11 cellular contexts compared by ENCODE assay signal in genomic region chr2:3465844-3466481, GRCh38. TPM values are rescaled to one million over a fixed set of nuclear protein-coding genes. Genes with fewer than 3 reads are reported as not detected.
A peak's percentile ranks its signal among the peaks of the same experiment; 100 is the strongest.
DNase-seq lines count a peak whose midpoint lies in the region; ATAC-seq, FAIRE-seq and TF ChIP-seq lines count a peak whose summit lies in the region.
"Had no signal": no experiment of that assay in that cellular context is flagged by ENCODE, and none has a peak within 500 bp of the region (broad histone marks: within the 10 kb centered on the region; RNA-seq: fewer than 3 reads in every experiment).

No MANE protein-coding gene starts in this region.

- TF ChIP-seq POLR2A in esophagus squamous epithelium (IDR thresholded peaks at IDR 0.05) = no peak

- WGBS in esophagus squamous epithelium, 2 donors = 74 to 81% methylated on average over 3 to 11 of the region's 13 CpGs

- FAIRE-seq in RCC 7860 (lab: Jason Lieb, UNC) = peak; percentile 83
- FAIRE-seq: TTC549 had no signal

- no peak for ATAC-seq in natural killer cell treated with Interleukin-12 subunit alpha and Interleukin-12 subunit beta and Interleukin-15 and Interleukin-18, amount 100 ng/mL, for 72 hours
- no peak for ATAC-seq in stimulated activated naive CD8-positive, alpha-beta T cell treated with anti-CD3 and anti-CD28 coated beads, Interleukin-15, amount 100 ng/mL, for 72 hours
- ATAC-seq: HCT116 had no signal

- no peak overlapping the region for H3K27ac ChIP-seq in esophagus squamous epithelium

- intact Hi-C loops in esophagus squamous epithelium (cut with DNase I) = no loop called here

- H3K9me3 Mint-ChIP-seq in natural killer cell treated with Interleukin-12 subunit alpha and Interleukin-12 subunit beta and Interleukin-15 and Interleukin-18, amount 100 ng/mL, for 72 hours = no peaks in the 10 kb centered on the region
- no peaks in the 10 kb centered on the region for H3K9me3 Mint-ChIP-seq in stimulated activated naive CD8-positive, alpha-beta T cell treated with anti-CD3 and anti-CD28 coated beads, Interleukin-15, amount 100 ng/mL, for 72 hours

- H3K4me1 Mint-ChIP-seq in natural killer cell treated with Interleukin-12 subunit alpha and Interleukin-12 subunit beta and Interleukin-15 and Interleukin-18, amount 100 ng/mL, for 72 hours (ENCODE audit: low read depth in 2 of 2) = peaks cover 6 to 15% of the 10 kb centered on the region in 2 donors
- peaks cover 12% of the 10 kb centered on the region for H3K4me1 Mint-ChIP-seq in stimulated activated naive CD8-positive, alpha-beta T cell treated with anti-CD3 and anti-CD28 coated beads, Interleukin-15, amount 100 ng/mL, for 72 hours

- no peaks in the 10 kb centered on the region for H3K9me3 ChIP-seq in BE2C
- no peaks in the 10 kb centered on the region for H3K9me3 ChIP-seq in esophagus squamous epithelium

- DNase-seq in BE2C (peak; percentile 1), RCC 7860 (ENCODE audit: low spot score) (peak; percentile 83), epithelial cell of esophagus (ENCODE audit: low read depth) (peak; percentile 88), non-pigmented ciliary epithelial cell (ENCODE audit: low read depth) (peak; percentile 79), esophagus squamous epithelium (lab: John Stamatoyannopoulos, UW) (no peak), NCI-H446 treated with DMSO at 0.1 percent for 48 hours (lab: John Stamatoyannopoulos, UW) (no peak)
- no peak for DNase-seq in natural killer cell treated with Interleukin-12 subunit alpha and Interleukin-12 subunit beta and Interleukin-15 and Interleukin-18, amount 100 ng/mL, for 72 hours (ENCODE audit: low spot score)
- no peak for DNase-seq in stimulated activated naive CD8-positive, alpha-beta T cell treated with anti-CD3 and anti-CD28 coated beads, Interleukin-15, amount 100 ng/mL, for 72 hours
- DNase-seq: NCI-H748 treated with DMSO at 0.1 percent for 48 hours had no signal

- H3K4me1 ChIP-seq in BE2C = no peaks in the 10 kb centered on the region
- peaks cover 0 to 5% (median 0%) of the 10 kb centered on the region in 3 donors for H3K4me1 ChIP-seq in esophagus squamous epithelium

- H3K27me3 ChIP-seq in BE2C (no peaks in the 10 kb centered on the region), esophagus squamous epithelium (no peaks in the 10 kb centered on the region)

- H3K4me3 ChIP-seq in BE2C (ENCODE audit: low read depth, low read length) (no peak overlapping the region), epithelial cell of esophagus (ENCODE audit: low read length) (no peak overlapping the region), esophagus squamous epithelium (no peak overlapping the region)

- peaks cover 14% of the 10 kb centered on the region for H3K36me3 ChIP-seq in BE2C
- H3K36me3 ChIP-seq in esophagus squamous epithelium = peaks cover 11 to 93% (median 27%) of the 10 kb centered on the region in 3 donors

- no peak overlapping the region for H3K4me3 Mint-ChIP-seq in natural killer cell treated with Interleukin-12 subunit alpha and Interleukin-12 subunit beta and Interleukin-15 and Interleukin-18, amount 100 ng/mL, for 72 hours
- H3K4me3 Mint-ChIP-seq in stimulated activated naive CD8-positive, alpha-beta T cell treated with anti-CD3 and anti-CD28 coated beads, Interleukin-15, amount 100 ng/mL, for 72 hours = no peak overlapping the region

- peaks cover 6% of the 10 kb centered on the region for H3K36me3 Mint-ChIP-seq in natural killer cell treated with Interleukin-12 subunit alpha and Interleukin-12 subunit beta and Interleukin-15 and Interleukin-18, amount 100 ng/mL, for 72 hours

- H3K27ac Mint-ChIP-seq in natural killer cell treated with Interleukin-12 subunit alpha and Interleukin-12 subunit beta and Interleukin-15 and Interleukin-18, amount 100 ng/mL, for 72 hours = no peak overlapping the region
- no peak overlapping the region for H3K27ac Mint-ChIP-seq in stimulated activated naive CD8-positive, alpha-beta T cell treated with anti-CD3 and anti-CD28 coated beads, Interleukin-15, amount 100 ng/mL, for 72 hours

- TF ChIP-seq CTCF in BE2C (IDR thresholded peaks at IDR 0.05; ENCODE audit: low read depth, low read length) (no peak), epithelial cell of esophagus (IDR thresholded peaks at IDR 0.05; ENCODE audit: insufficient read depth, low read depth, low read length, missing control alignments) (no peak), esophagus squamous epithelium (IDR thresholded peaks at IDR 0.05) (no peak)

- no peaks in the 10 kb centered on the region for H3K27me3 Mint-ChIP-seq in natural killer cell treated with Interleukin-12 subunit alpha and Interleukin-12 subunit beta and Interleukin-15 and Interleukin-18, amount 100 ng/mL, for 72 hours
- H3K27me3 Mint-ChIP-seq in stimulated activated naive CD8-positive, alpha-beta T cell treated with anti-CD3 and anti-CD28 coated beads, Interleukin-15, amount 100 ng/mL, for 72 hours = no peaks in the 10 kb centered on the region

RNA-seq across cellular contexts. Expression of gene ADI1, which starts 53.4 kb away (rescaled TPM):
- 20.7 TPM for polyA plus RNA-seq in BE2C (2012; ENCODE audit: insufficient read depth, insufficient read length, low read depth)
- 10 to 100 TPM; 23.6 to 24.7 TPM for total RNA-seq in natural killer cell treated with Interleukin-12 subunit alpha and Interleukin-12 subunit beta and Interleukin-15 and Interleukin-18, amount 100 ng/mL, for 72 hours
- total RNA-seq in esophagus squamous epithelium = 10 to 100 TPM; 33.3 to 73.6 (median 54.9) TPM

Comparison
In these comparisons a context has a peak if more than half of its experiments do, and no peak if none do; other contexts are left out.
1. DNase-seq: peak in BE2C (single experiment), RCC 7860 (single experiment), epithelial cell of esophagus (single experiment) and non-pigmented ciliary epithelial cell (single experiment); none in natural killer cell treated with Interleukin-12 subunit alpha and Interleukin-12 subunit beta and Interleukin-15 and Interleukin-18, amount 100 ng/mL, for 72 hours (single experiment), esophagus squamous epithelium (single experiment), NCI-H446 treated with DMSO at 0.1 percent for 48 hours (single experiment) and stimulated activated naive CD8-positive, alpha-beta T cell treated with anti-CD3 and anti-CD28 coated beads, Interleukin-15, amount 100 ng/mL, for 72 hours (0 of 2).